8 cellular contexts compared by ENCODE assay signal in genomic region chr10:97024181-97025073, GRCh38.
DNase-seq lines count a peak whose midpoint lies in the region; ATAC-seq and TF ChIP-seq lines count a peak whose summit lies in the region.
"Had no signal": no experiment of that assay in that cellular context is flagged by ENCODE, and none has a peak within 500 bp of the region (broad histone marks: within the 10 kb centered on the region; RNA-seq: fewer than 3 reads in every experiment).

No MANE protein-coding gene starts in this region.

- intact Hi-C loops in left ventricle myocardium inferior (cut with micrococcal nuclease): loop anchor here (10.0 kb wide), 1 partner anchor 260 kb away; no protein-coding TSS in a partner anchor
- intact Hi-C loops in esophagus squamous epithelium (cut with DNase I): loop anchor here (10.0 kb wide), 1 partner anchor 650 kb away; no protein-coding TSS in a partner anchor

- H3K9ac ChIP-seq in adipocyte (ENCODE audit: low read length): peak overlapping the region; percentile 71

- H3K4me1 ChIP-seq in adipocyte (ENCODE audit: control insufficient read depth, insufficient read depth, low read length) (peaks cover 26% of the 10 kb centered on the region), left ventricle myocardium inferior (peaks cover 39% of the 10 kb centered on the region), esophagus squamous epithelium (peaks cover 0 to 29% (median 8%) of the 10 kb centered on the region in 3 donors)

- TF ChIP-seq CTCF in left ventricle myocardium inferior (IDR thresholded peaks at IDR 0.05; ENCODE audit: borderline replicate concordance): no peak
- TF ChIP-seq CTCF in esophagus squamous epithelium (IDR thresholded peaks at IDR 0.05): no peak

- peak overlapping the region; percentile 79 for H3K27ac ChIP-seq in left ventricle myocardium inferior (replicated peaks)
- H3K27ac ChIP-seq in temporal lobe (ENCODE audit: low read depth, low read length): peak overlapping the region; percentile 23
- H3K27ac ChIP-seq in esophagus squamous epithelium: peak overlapping the region in 1 of 4 donors; percentile 1

- H3K4me3 ChIP-seq in adipocyte (ENCODE audit: low read length) (peak overlapping the region; percentile 70), left ventricle myocardium inferior (no peak overlapping the region), esophagus squamous epithelium (no peak overlapping the region)

- H3K9me3 ChIP-seq in adipocyte (ENCODE audit: control insufficient read depth, low read length): peaks cover 4% of the 10 kb centered on the region
- H3K9me3 ChIP-seq in left ventricle myocardium inferior (replicated peaks): no peaks in the 10 kb centered on the region
- no peaks in the 10 kb centered on the region for H3K9me3 ChIP-seq in esophagus squamous epithelium

- ATAC-seq in GM21360 (IDR thresholded peaks at IDR 0.05; ENCODE audit: unreplicated experiment) (no peak), HG02571 (IDR thresholded peaks at IDR 0.05; ENCODE audit: unreplicated experiment) (no peak)

- no peaks in the 10 kb centered on the region for H3K36me3 ChIP-seq in adipocyte (ENCODE audit: control insufficient read depth, insufficient read depth, low read length, severe bottlenecking)
- H3K36me3 ChIP-seq in left ventricle myocardium inferior: no peaks in the 10 kb centered on the region
- no peaks in the 10 kb centered on the region for H3K36me3 ChIP-seq in esophagus squamous epithelium

- 34 to 62% methylated on average over 11 to 13 of the region's 13 CpGs for WGBS in esophagus squamous epithelium, 2 donors

- H3K27me3 ChIP-seq in adipocyte (replicated peaks; ENCODE audit: control insufficient read depth, insufficient read depth, low read length) (no peaks in the 10 kb centered on the region), left ventricle myocardium inferior (ENCODE audit: low read depth) (no peaks in the 10 kb centered on the region), esophagus squamous epithelium (peaks cover 0 to 7% (median 0%) of the 10 kb centered on the region in 4 donors)

- no peak for TF ChIP-seq POLR2A in esophagus squamous epithelium (IDR thresholded peaks at IDR 0.05)

- DNase-seq in HK-2 (ENCODE audit: unreplicated experiment) (peak; percentile 34), adipocyte (ENCODE audit: low read depth) (peak; percentile 64), left ventricle myocardium inferior (no peak), esophagus squamous epithelium (lab: John Stamatoyannopoulos, UW) (no peak)
- DNase-seq: NCI-H1048 had no signal

Comparison
In these comparisons a context has a peak if more than half of its experiments do, and no peak if none do; other contexts are left out.
1. DNase-seq: peak in HK-2 (single experiment) and adipocyte (single experiment); none in left ventricle myocardium inferior (single experiment) and esophagus squamous epithelium (single experiment).